Comparison of ENCODE assay signal across 20 cellular contexts in the genomic region with DNA sequence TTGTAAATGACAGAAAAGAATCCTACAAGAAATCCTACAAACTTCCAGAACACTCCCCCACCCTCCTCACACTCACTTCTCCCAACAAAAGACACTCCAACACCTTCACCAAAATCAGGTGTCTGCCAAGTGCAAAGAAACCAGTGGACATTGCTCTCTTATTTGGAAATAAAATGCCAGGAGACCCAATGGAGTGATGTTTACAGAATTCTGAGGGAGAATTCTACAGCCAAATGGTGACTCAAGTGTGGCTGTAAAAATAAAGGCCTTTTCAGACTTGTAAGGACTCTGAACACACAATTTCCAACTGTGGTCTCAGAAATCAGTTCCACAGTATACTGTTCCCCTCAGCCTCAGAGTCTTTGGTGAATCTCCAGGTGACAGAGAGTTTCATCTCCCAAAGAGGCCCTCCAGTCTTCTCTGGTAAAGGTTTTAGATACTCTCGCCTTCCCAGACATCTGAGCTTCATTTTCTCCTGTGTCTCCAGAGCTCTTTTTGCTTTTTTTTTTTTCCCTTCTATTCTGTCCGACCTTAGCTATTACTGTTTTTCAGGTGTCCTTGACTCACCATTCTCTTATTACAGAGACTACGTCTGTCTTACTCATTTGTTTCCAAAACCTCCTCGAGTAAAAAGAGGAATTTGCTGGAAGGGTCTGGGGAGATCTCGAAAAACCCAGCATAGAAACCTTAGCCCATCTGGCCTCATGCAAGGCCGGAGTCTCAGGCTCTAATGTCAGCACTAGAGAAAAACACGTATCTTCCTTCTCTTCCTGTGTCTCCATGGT.
DNase-seq lines count a peak whose midpoint lies in the region; ATAC-seq, FAIRE-seq and TF ChIP-seq lines count a peak whose summit lies in the region.
"Had no signal": no experiment of that assay in that cellular context is flagged by ENCODE, and none has a peak within 500 bp of the region (broad histone marks: within the 10 kb centered on the region; RNA-seq: fewer than 3 reads in every experiment).

No MANE protein-coding gene starts in this region.

- H3K4me2 ChIP-seq in HepG2 (ENCODE audit: low read depth, low read length) = no peak overlapping the region

- intact Hi-C loops in HepG2 (cut with micrococcal nuclease; ENCODE audit: unreplicated experiment) (no loop called here), left lung (cut with DNase I) (no loop called here), uterus (cut with DNase I; ENCODE audit: low total_unique reads) (no loop called here), pancreas (cut with DNase I) (no loop called here)

- TF ChIP-seq RAD21 in liver (IDR thresholded peaks at IDR 0.05) = no peak
- no peak for TF ChIP-seq RAD21 in HepG2 (CRISPR knock-in tag; IDR thresholded peaks at IDR 0.05)

- POLR2A ChIA-PET in HepG2 (lab: Yijun Ruan, JAX) = no interaction called here

- H3K27ac ChIP-seq in liver (ENCODE audit: low read depth in 1 of 2, low read length in 2 of 2) = no peak overlapping the region
- no peak overlapping the region for H3K27ac ChIP-seq in HepG2 (ENCODE audit: extremely low read length, insufficient read depth, low read length)
- H3K27ac ChIP-seq in left lung = peak overlapping the region; percentile 28 to 58
- peak overlapping the region; percentile 52 to 75 for H3K27ac ChIP-seq in uterus
- H3K27ac ChIP-seq in pancreas = peak overlapping the region in 1 of 4 donors; percentile 26
- H3K27ac ChIP-seq in small intestine (ENCODE audit: low read depth in 1 of 2, low read length in 1 of 2) = no peak overlapping the region
- no peak overlapping the region for H3K27ac ChIP-seq in upper lobe of left lung
- H3K27ac ChIP-seq: epithelial cell of prostate, Peyer's patch, spleen had no signal

- TF ChIP-seq CTCF in liver (IDR thresholded peaks at IDR 0.05; ENCODE audit: low read depth, low read length, missing input control) (no peak), HepG2 (CRISPR knock-in tag; IDR thresholded peaks at IDR 0.05) (no peak), astrocyte of the cerebellum (IDR thresholded peaks at IDR 0.05; ENCODE audit: low read depth, low read length, missing control alignments) (no peak), left lung (IDR thresholded peaks at IDR 0.05) (no peak), uterus (IDR thresholded peaks at IDR 0.05) (no peak), pancreas (IDR thresholded peaks at IDR 0.05) (no peak), upper lobe of left lung (IDR thresholded peaks at IDR 0.05) (no peak)

- H3K4me3 ChIP-seq in liver (ENCODE audit: low read depth in 1 of 3, low read length in 3 of 3) = no peak overlapping the region
- no peak overlapping the region for H3K4me3 ChIP-seq in HepG2 (replicated peaks in 1 of 3; ENCODE audit: insufficient read depth in 1 of 3, low read depth in 2 of 3, low read length in 3 of 3)
- H3K4me3 ChIP-seq in astrocyte of the cerebellum (ENCODE audit: low read depth, low read length) = no peak overlapping the region
- H3K4me3 ChIP-seq in left lung = no peak overlapping the region
- H3K4me3 ChIP-seq in uterus = no peak overlapping the region
- no peak overlapping the region for H3K4me3 ChIP-seq in pancreas
- no peak overlapping the region for H3K4me3 ChIP-seq in small intestine (ENCODE audit: low read depth in 1 of 2, low read length in 2 of 2)
- no peak overlapping the region for H3K4me3 ChIP-seq in upper lobe of left lung
- H3K4me3 ChIP-seq: Peyer's patch, spleen had no signal

- no peak for FAIRE-seq in HepG2 (lab: Jason Lieb, UNC)
- no peak for FAIRE-seq in pancreas (lab: Jason Lieb, UNC)
- FAIRE-seq in small intestine (lab: Jason Lieb, UNC) = no peak
- FAIRE-seq: kidney had no signal

- CTCF ChIA-PET in HepG2 (lab: Yijun Ruan, JAX; ENCODE audit: low intra/inter-chr PET ratio, low total read pairs) = no interaction called here

- no peak for ATAC-seq in HepG2
- ATAC-seq in left lung = no peak
- ATAC-seq in pancreas = no peak
- no peak for ATAC-seq in upper lobe of left lung (ENCODE audit: low FRiP score in 2 of 2)
- ATAC-seq: HCT116, WTC11 had no signal

- TF ChIP-seq EP300 in HepG2 (IDR thresholded peaks at IDR 0.05; ENCODE audit: low read depth in 2 of 2, low read length in 2 of 2) (no peak), HepG2 (CRISPR knock-in tag; IDR thresholded peaks at IDR 0.05; ENCODE audit: borderline replicate concordance) (no peak), upper lobe of left lung (IDR thresholded peaks at IDR 0.05) (no peak)

- no peak overlapping the region for H2AFZ ChIP-seq in HepG2 (ENCODE audit: low read length)

- H3K36me3 ChIP-seq in liver (ENCODE audit: control insufficient read depth in 4 of 4, insufficient read depth in 3 of 4, low read depth in 1 of 4, low read length in 3 of 4) (no peaks in the 10 kb centered on the region), HepG2 (replicated peaks in 1 of 2; ENCODE audit: control insufficient read depth in 1 of 2, insufficient read depth in 2 of 2, low read length in 2 of 2) (no peaks in the 10 kb centered on the region), left lung (no peaks in the 10 kb centered on the region), uterus (no peaks in the 10 kb centered on the region), pancreas (no peaks in the 10 kb centered on the region), small intestine (ENCODE audit: control insufficient read depth in 2 of 2, insufficient read depth in 2 of 2, low read length in 2 of 2) (no peaks in the 10 kb centered on the region), upper lobe of left lung (no peaks in the 10 kb centered on the region)
- H3K36me3 ChIP-seq: Peyer's patch, spleen had no signal

- DNase-seq in HepG2 (ENCODE audit: low spot score) = no peak
- DNase-seq in astrocyte of the cerebellum (ENCODE audit: low read depth) = peak; percentile 8
- no peak for DNase-seq in left lung
- DNase-seq in uterus = no peak
- DNase-seq in pancreas = no peak
- no peak for DNase-seq in small intestine
- no peak for DNase-seq in upper lobe of left lung
- DNase-seq: activated naive CD4-positive, alpha-beta T cell treated with anti-CD3 and anti-CD28 coated beads, Interleukin-2, amount 50 U/mL, for 16 hours; GF-D8; head of caudate nucleus; kidney; NCI-H1092 treated with DMSO at 0.1 percent for 48 hours; occipital lobe; Peyer's patch; stimulated activated naive CD4-positive, alpha-beta T cell had no signal

- no peaks in the 10 kb centered on the region for H4K20me1 ChIP-seq in HepG2 (ENCODE audit: insufficient read depth, low read length)

- 90% methylated on average over 7 of the region's 7 CpGs for WGBS in liver
- WGBS in HepG2 (ENCODE audit: low lambda C conversion rate) = 31% methylated on average over 7 of the region's 7 CpGs
- WGBS in pancreas, 2 donors = 87% methylated on average over 7 of the region's 7 CpGs
- 87 to 90% (median 90%) methylated on average over 7 of the region's 7 CpGs for WGBS in small intestine, 3 donors
- WGBS in upper lobe of left lung, 2 donors = 85 to 88% methylated on average over 7 of the region's 7 CpGs

- H3K9me3 ChIP-seq in liver (ENCODE audit: control insufficient read depth in 4 of 4, low read length in 3 of 4) (no peaks in the 10 kb centered on the region), HepG2 (ENCODE audit: low read length) (no peaks in the 10 kb centered on the region), left lung (no peaks in the 10 kb centered on the region), uterus (no peaks in the 10 kb centered on the region), pancreas (no peaks in the 10 kb centered on the region), small intestine (ENCODE audit: control insufficient read depth, low read depth) (no peaks in the 10 kb centered on the region), upper lobe of left lung (no peaks in the 10 kb centered on the region)
- H3K9me3 ChIP-seq: Peyer's patch, spleen had no signal

- no TSS peak for BruUV-seq in HepG2 (replicated peaks; lab: Mats Ljungman, UMichigan)

- H3K79me2 ChIP-seq in HepG2 (ENCODE audit: insufficient read depth, low read length) = no peaks in the 10 kb centered on the region

- in situ Hi-C loops in HepG2 (cut with HindIII; ENCODE audit: extremely low pct_ligation_motif_present, low pct_unique_long_range_greater_than_20kb) (no loop called here), astrocyte of the cerebellum (cut with HindIII; ENCODE audit: low sequenced_read_pairs) (no loop called here)

- H3K9ac ChIP-seq in liver (ENCODE audit: low read depth in 1 of 2, low read length in 2 of 2) (no peak overlapping the region), HepG2 (ENCODE audit: insufficient read depth, low read depth, low read length) (no peak overlapping the region)

- H3K27me3 ChIP-seq in liver (ENCODE audit: control insufficient read depth in 4 of 4, insufficient read depth in 4 of 4, low read length in 3 of 4) = no peaks in the 10 kb centered on the region
- H3K27me3 ChIP-seq in HepG2 (ENCODE audit: control insufficient read depth in 1 of 2, insufficient read depth in 2 of 2, low read length in 2 of 2) = peaks cover 0 to 8% of the 10 kb centered on the region in 2 experiments; a peak in 2 of 5 replicates
- H3K27me3 ChIP-seq in left lung = no peaks in the 10 kb centered on the region
- no peaks in the 10 kb centered on the region for H3K27me3 ChIP-seq in uterus
- H3K27me3 ChIP-seq in pancreas = no peaks in the 10 kb centered on the region
- no peaks in the 10 kb centered on the region for H3K27me3 ChIP-seq in small intestine (ENCODE audit: control insufficient read depth in 2 of 2, insufficient read depth in 2 of 2, low read length in 2 of 2)
- H3K27me3 ChIP-seq in upper lobe of left lung = no peaks in the 10 kb centered on the region
- H3K27me3 ChIP-seq: Peyer's patch, spleen had no signal

- TF ChIP-seq POLR2A in HepG2 (IDR thresholded peaks at IDR 0.05; ENCODE audit: insufficient read depth in 1 of 2, low read depth in 2 of 2, low read length in 2 of 2) (no peak), uterus (IDR thresholded peaks at IDR 0.05) (no peak), upper lobe of left lung (IDR thresholded peaks at IDR 0.05) (no peak)

- H3K4me1 ChIP-seq in liver (ENCODE audit: control insufficient read depth in 4 of 4, insufficient read depth in 4 of 4, low read length in 3 of 4) (peaks cover 0 to 24% (median 7%) of the 10 kb centered on the region in 4 donors), HepG2 (ENCODE audit: insufficient read depth, low read length) (peaks cover 9% of the 10 kb centered on the region), left lung (peaks cover 17 to 73% of the 10 kb centered on the region in 2 donors), uterus (peaks cover 0 to 4% of the 10 kb centered on the region in 2 donors), pancreas (peaks cover 0 to 45% (median 10%) of the 10 kb centered on the region in 3 donors), small intestine (ENCODE audit: control insufficient read depth in 2 of 2, insufficient read depth in 1 of 2, low read depth in 1 of 2, low read length in 1 of 2) (no peaks in the 10 kb centered on the region), upper lobe of left lung (peaks cover 4 to 22% (median 10%) of the 10 kb centered on the region in 4 donors)
- H3K4me1 ChIP-seq: Peyer's patch had no signal

Comparison
In these comparisons a context has a peak if more than half of its experiments do, and no peak if none do; other contexts are left out.
1. H3K27ac ChIP-seq: peak in left lung (2 of 2) and uterus (2 of 2); none in liver (0 of 2), HepG2 (single experiment), small intestine (0 of 2) and upper lobe of left lung (0 of 4).